In genomic region chr1:11919621-11920020, GRCh38 we compare ENCODE assay signal across 18 cellular contexts. TPM values are rescaled to one million over a fixed set of nuclear protein-coding genes. Genes with fewer than 3 reads are reported as not detected.
DNase-seq lines count a peak whose midpoint lies in the region; ATAC-seq and TF ChIP-seq lines count a peak whose summit lies in the region.
"Had no signal": no experiment of that assay in that cellular context is flagged by ENCODE, and none has a peak within 500 bp of the region (broad histone marks: within the 10 kb centered on the region; RNA-seq: fewer than 3 reads in every experiment).

No MANE protein-coding gene starts in this region.

- H3K27me3 ChIP-seq in Loucy (ENCODE audit: insufficient read depth, low read length, poor library complexity, severe bottlenecking) (no peaks in the 10 kb centered on the region), PC-3 (ENCODE audit: low read length) (no peaks in the 10 kb centered on the region), dorsolateral prefrontal cortex (no peaks in the 10 kb centered on the region), skeletal muscle tissue (ENCODE audit: control insufficient read depth in 3 of 3, insufficient read depth in 3 of 3, low read length in 3 of 3) (no peaks in the 10 kb centered on the region)
- H3K27me3 ChIP-seq: BE2C had no signal

- H3K9ac ChIP-seq in Loucy (ENCODE audit: low read depth, low read length, poor library complexity, severe bottlenecking): no peak overlapping the region
- no peak overlapping the region for H3K9ac ChIP-seq in PC-3 (ENCODE audit: low read length)
- H3K9ac ChIP-seq in skeletal muscle tissue (ENCODE audit: low read depth in 1 of 3, low read length in 3 of 3): peak overlapping the region; percentile 60 to 81 (median 67)

- H3K9me3 ChIP-seq in Loucy (ENCODE audit: insufficient read depth, low read depth, low read length) (no peaks in the 10 kb centered on the region), PC-3 (ENCODE audit: low read length) (no peaks in the 10 kb centered on the region), skeletal muscle tissue (ENCODE audit: control insufficient read depth in 3 of 3, low read length in 3 of 3) (no peaks in the 10 kb centered on the region)
- H3K9me3 ChIP-seq: BE2C had no signal

- H3K79me2 ChIP-seq in Loucy (ENCODE audit: insufficient read depth, low read length) (peaks cover 53% of the 10 kb centered on the region), PC-3 (ENCODE audit: low read length) (peaks cover 38% of the 10 kb centered on the region)

- H3K9me2 ChIP-seq in Loucy (replicated peaks; ENCODE audit: low read depth, low read length): no peaks in the 10 kb centered on the region
- H3K9me2 ChIP-seq in PC-3 (replicated peaks; ENCODE audit: low read length): no peaks in the 10 kb centered on the region

- no peak for DNase-seq in PC-3
- DNase-seq in dorsolateral prefrontal cortex: no peak
- DNase-seq in NCI-H446 (lab: John Stamatoyannopoulos, UW): no peak
- DNase-seq in NCI-H2196 (lab: John Stamatoyannopoulos, UW; ENCODE audit: unreplicated experiment): no peak
- DNase-seq: BE2C; CD8-positive, alpha-beta T cell; GF-D8; KG1; NCI-H1092 treated with DMSO at 0.1 percent for 48 hours; NCI-H1694; NCI-H2107; NCI-H345; NCI-H69; NK-92 treated with Interleukin-12 subunit alpha and Interleukin-12 subunit beta, amount 100 ng/mL, for 24 hours; SHP77 treated with DMSO at 0.1 percent for 48 hours had no signal

- H2AFZ ChIP-seq in Loucy (ENCODE audit: low read length): no peak overlapping the region
- no peak overlapping the region for H2AFZ ChIP-seq in PC-3 (ENCODE audit: low read length)

- H4K20me1 ChIP-seq in Loucy (ENCODE audit: insufficient read depth, low read length, poor library complexity, severe bottlenecking) (peaks cover 38% of the 10 kb centered on the region), PC-3 (ENCODE audit: low read length) (peaks cover 21% of the 10 kb centered on the region)

- H3K27ac ChIP-seq in PC-3 (ENCODE audit: low read length): 0 out of 2 replicates have a peak overlapping the region, but pooled peaks have one; percentile 43
- H3K27ac ChIP-seq in dorsolateral prefrontal cortex: peak overlapping the region in 57 of 59 donors; percentile 13 to 89 (median 78)
- peak overlapping the region; percentile 95 for H3K27ac ChIP-seq in skeletal muscle tissue (ENCODE audit: low read depth, low read length)

- peaks cover 31% of the 10 kb centered on the region; the same call in 1 of the 2 replicates for H3K36me3 ChIP-seq in Loucy (ENCODE audit: insufficient read depth, low read length)
- H3K36me3 ChIP-seq in PC-3 (ENCODE audit: low read depth, low read length): peaks cover 9% of the 10 kb centered on the region; the same call in 1 of the 2 replicates
- H3K36me3 ChIP-seq in skeletal muscle tissue (ENCODE audit: control insufficient read depth in 3 of 3, insufficient read depth in 3 of 3, low read length in 3 of 3): peaks cover 10 to 20% (median 14%) of the 10 kb centered on the region in 3 donors

- POLR2A ChIA-PET in PC-3 (lab: Charles Lee; ENCODE audit: unreplicated experiment): interaction anchor here (2.2 kb wide), 1 partner anchor 11 kb away, joined by 28 read pairs; no protein-coding TSS in a partner anchor

- intact Hi-C loops in PC-3 (cut with micrococcal nuclease): no loop called here
- intact Hi-C loops in dorsolateral prefrontal cortex (cut with DNase I): loop anchor here in 1 of 2 donors (5.0 kb wide), 1 partner anchor 63 kb away; the partner anchor contains the start of gene MFN2

- no TSS peak for BruUV-seq in PC-3 (replicated peaks; lab: Mats Ljungman, UMichigan)

- peaks cover 25% of the 10 kb centered on the region for H3K4me1 ChIP-seq in Loucy (ENCODE audit: insufficient read depth, low read length, poor library complexity, severe bottlenecking)
- H3K4me1 ChIP-seq in PC-3 (ENCODE audit: insufficient read depth, low read length): peaks cover 24% of the 10 kb centered on the region
- peaks cover 49 to 67% (median 60%) of the 10 kb centered on the region in 3 donors for H3K4me1 ChIP-seq in skeletal muscle tissue (ENCODE audit: control insufficient read depth in 3 of 3, insufficient read depth in 3 of 3, low read length in 3 of 3)
- H3K4me1 ChIP-seq: BE2C had no signal

- CTCF ChIA-PET in PC-3 (lab: Charles Lee): no interaction called here

- H3K4me3 ChIP-seq in Loucy (ENCODE audit: low read length, poor library complexity, severe bottlenecking) (no peak overlapping the region), PC-3 (ENCODE audit: low read length) (no peak overlapping the region), dorsolateral prefrontal cortex (peak overlapping the region in 8 of 59 donors; percentile 5 to 43 (median 33)), skeletal muscle tissue (ENCODE audit: low read length in 3 of 3) (no peak overlapping the region)

- no peak for TF ChIP-seq CTCF in Loucy (conservative IDR thresholded peaks at IDR 0.05; ENCODE audit: low read length)
- TF ChIP-seq CTCF in PC-3 (conservative IDR thresholded peaks at IDR 0.05; ENCODE audit: low read depth, low read length): no peak
- TF ChIP-seq CTCF in dorsolateral prefrontal cortex (IDR thresholded peaks at IDR 0.05 in 54 of 56, conservative IDR thresholded peaks at IDR 0.05 in 2 of 56; ENCODE audit: low read depth in 1 of 56, partially characterized antibody in 56 of 56): no peak

- H3K4me2 ChIP-seq in Loucy (ENCODE audit: low read depth, low read length, poor library complexity, severe bottlenecking) (peak overlapping the region; percentile 60), PC-3 (ENCODE audit: low read length) (no peak overlapping the region; the same call in 1 of the 2 replicates)

- no peaks in the 10 kb centered on the region for H3F3A ChIP-seq in Loucy (ENCODE audit: low read depth)
- no peaks in the 10 kb centered on the region for H3F3A ChIP-seq in PC-3 (ENCODE audit: low read length, unreplicated experiment)

- ATAC-seq in PC-3 (no peak), GM18868 (IDR thresholded peaks at IDR 0.05; ENCODE audit: unreplicated experiment) (no peak)
- ATAC-seq: CD8-positive, alpha-beta T cell had no signal

RNA-seq across cellular contexts. Expression of gene KIAA2013, which starts 6.6 kb away (rescaled TPM):
- total RNA-seq in PC-3 (2014; rRNA removed) (78.1 and 89.2 TPM in 2 replicates), dorsolateral prefrontal cortex (10 to 100 TPM; 22.8 to 44.8 (median 29.5) TPM), skeletal muscle tissue (20.9 TPM)

RNA-seq across cellular contexts. Expression of gene PLOD1, which starts 14.9 kb away (rescaled TPM):
- total RNA-seq in PC-3 (2014; rRNA removed) (179 and 216 TPM in 2 replicates), dorsolateral prefrontal cortex (100 to 1,000 TPM in 4 of 120 experiments, 10 to 100 TPM in 116; 28.5 to 148 (median 43.7) TPM), skeletal muscle tissue (97.6 TPM)

Comparison
In these comparisons a context has a peak if more than half of its experiments do, and no peak if none do; other contexts are left out.
1. H3K9ac ChIP-seq: peak in skeletal muscle tissue (3 of 3); none in Loucy (single experiment) and PC-3 (single experiment).
2. H3K27ac ChIP-seq: peak in every context shown above with its lines; median percentile 95 in skeletal muscle tissue; 78 in dorsolateral prefrontal cortex; 43 in PC-3.